In the genomic region with DNA sequence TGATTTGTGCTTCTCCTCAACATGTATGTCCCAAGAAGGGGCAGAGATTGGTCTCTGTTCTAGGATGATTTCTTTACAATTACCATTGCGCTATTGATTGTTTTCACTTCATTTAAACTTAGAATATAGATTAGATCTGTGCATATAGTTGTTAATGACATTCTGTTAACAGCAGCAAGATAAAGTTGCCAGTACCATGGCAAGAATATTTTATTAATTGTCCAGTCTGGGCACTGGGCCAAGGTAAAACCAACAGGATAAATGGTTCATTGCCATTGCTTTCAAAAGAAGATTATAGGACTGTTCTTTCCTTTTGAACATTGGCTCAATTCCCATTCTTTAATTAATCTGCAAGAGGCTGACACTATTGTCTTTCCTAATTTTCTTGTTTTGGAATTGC, we compare ENCODE assay signal across 12 cellular contexts.
A peak's percentile ranks its signal among the peaks of the same experiment; 100 is the strongest.
DNase-seq lines count a peak whose midpoint lies in the region.
"Had no signal": no experiment of that assay in that cellular context is flagged by ENCODE, and none has a peak within 500 bp of the region (broad histone marks: within the 10 kb centered on the region; RNA-seq: fewer than 3 reads in every experiment).

No MANE protein-coding gene starts in this region.

- DNase-seq in DMS153 (lab: John Stamatoyannopoulos, UW), result peak; percentile 56
- DNase-seq in NCI-H128 (lab: John Stamatoyannopoulos, UW; ENCODE audit: unreplicated experiment), result peak; percentile 65
- peak; percentile 77 for DNase-seq in NCI-H774 (lab: John Stamatoyannopoulos, UW)
- DNase-seq in glomerular visceral epithelial cell (ENCODE audit: extremely low spot score), result peak; percentile 18
- DNase-seq in ecto neural progenitor cell (ENCODE audit: low spot score), result no peak
- no peak for DNase-seq in middle frontal gyrus (ENCODE audit: extremely low spot score, low spot score)
- no peak for DNase-seq in stimulated activated naive CD4-positive, alpha-beta T cell (lab: John Stamatoyannopoulos, UW)
- no peak for DNase-seq in cortex of kidney (lab: John Stamatoyannopoulos, UW)
- DNase-seq: activated gamma-delta T cell treated with Interleukin-2 at 50 U/mL for 16 hours; left colon; NCI-H2107; stimulated activated naive CD8-positive, alpha-beta T cell treated with anti-CD3 and anti-CD28 coated beads, Interleukin-15, amount 100 ng/mL, for 72 hours had no signal

Comparison
In these comparisons a context has a peak if more than half of its experiments do, and no peak if none do; other contexts are left out.
1. DNase-seq: peak in DMS153 (single experiment), NCI-H128 (single experiment), NCI-H774 (single experiment) and glomerular visceral epithelial cell (single experiment); none in ecto neural progenitor cell (single experiment), middle frontal gyrus (single experiment), stimulated activated naive CD4-positive, alpha-beta T cell (0 of 6) and cortex of kidney (single experiment).